ENCODE assay signal across 14 cellular contexts in genomic region chr15:59283717-59284336, GRCh38.
DNase-seq lines count a peak whose midpoint lies in the region; ATAC-seq and TF ChIP-seq lines count a peak whose summit lies in the region.
"Had no signal": no experiment of that assay in that cellular context is flagged by ENCODE, and none has a peak within 500 bp of the region (broad histone marks: within the 10 kb centered on the region; RNA-seq: fewer than 3 reads in every experiment).

No MANE protein-coding gene starts in this region.

- intact Hi-C loops in left colon (cut with DNase I, micrococcal nuclease) (no loop called here), A673 (cut with micrococcal nuclease; ENCODE audit: unreplicated experiment) (no loop called here), sigmoid colon (cut with DNase I) (no loop called here)

- H3K27ac ChIP-seq in RWPE2 (ENCODE audit: poor library complexity, severe bottlenecking) (peak overlapping the region; percentile 95), A673 (ENCODE audit: low read depth, low read length, poor library complexity, severe bottlenecking) (no peak overlapping the region), sigmoid colon (no peak overlapping the region)
- H3K27ac ChIP-seq: thoracic aorta had no signal

- TF ChIP-seq CTCF in RWPE2 (IDR thresholded peaks at IDR 0.05; ENCODE audit: poor library complexity, severe bottlenecking) (no peak), type B pancreatic cell (conservative IDR thresholded peaks at IDR 0.05) (no peak), A673 (conservative IDR thresholded peaks at IDR 0.05; ENCODE audit: low read depth, low read length) (no peak), sigmoid colon (IDR thresholded peaks at IDR 0.05) (no peak)

- H3K36me3 Mint-ChIP-seq in type B pancreatic cell, result no peaks in the 10 kb centered on the region
- H3K36me3 Mint-ChIP-seq: brain, mesothelial cell of epicardium had no signal

- H3K9me3 ChIP-seq in RWPE2 (ENCODE audit: severe bottlenecking), result no peaks in the 10 kb centered on the region
- no peaks in the 10 kb centered on the region for H3K9me3 ChIP-seq in A673 (ENCODE audit: low read depth, low read length, poor library complexity, severe bottlenecking)
- H3K9me3 ChIP-seq in sigmoid colon, result no peaks in the 10 kb centered on the region
- H3K9me3 ChIP-seq: thoracic aorta had no signal

- CTCF ChIA-PET in A673 (lab: Charles Lee), result no interaction called here

- no peaks in the 10 kb centered on the region for H3K27me3 ChIP-seq in RWPE2 (ENCODE audit: insufficient read depth, poor library complexity, severe bottlenecking)
- no peaks in the 10 kb centered on the region for H3K27me3 ChIP-seq in A673 (replicated peaks; ENCODE audit: insufficient read depth, low read depth, low read length, poor library complexity)
- no peaks in the 10 kb centered on the region for H3K27me3 ChIP-seq in sigmoid colon

- peak; percentile 9 to 30 for DNase-seq in NCI-H2081 (lab: John Stamatoyannopoulos, UW)
- no peak for DNase-seq in NCI-H2081 treated with DMSO at 0.1 percent for 48 hours (lab: John Stamatoyannopoulos, UW)
- DNase-seq in RWPE2 (ENCODE audit: low spot score), result peak; percentile 100
- DNase-seq in left colon, result peak; percentile 77 to 87
- DNase-seq in type B pancreatic cell (ENCODE audit: extremely low spot score, unreplicated experiment), result no peak
- DNase-seq in A673 (ENCODE audit: low spot score), result no peak
- no peak for DNase-seq in activated CD4-positive, alpha-beta T cell treated with anti-CD3 and anti-CD28 coated beads, Interleukin-2, amount 50 U/mL, for 1 hour
- no peak for DNase-seq in sigmoid colon
- DNase-seq: activated CD4-positive, alpha-beta T cell treated with anti-CD3 and anti-CD28 coated beads for 36 hours; DMS79; endodermal cell had no signal

- WGBS in sigmoid colon, 2 donors, result 15 to 67% methylated on average over 7 of the region's 7 CpGs

- H3K4me1 ChIP-seq in RWPE2 (ENCODE audit: insufficient read depth, poor library complexity, severe bottlenecking), result peaks cover 69% of the 10 kb centered on the region
- H3K4me1 ChIP-seq in A673 (ENCODE audit: insufficient read depth, low read length, poor library complexity, severe bottlenecking), result no peaks in the 10 kb centered on the region
- peaks cover 0 to 7% (median 2%) of the 10 kb centered on the region in 4 donors for H3K4me1 ChIP-seq in sigmoid colon

- H3K27ac Mint-ChIP-seq in type B pancreatic cell, result peak overlapping the region; percentile 44
- H3K27ac Mint-ChIP-seq: activated CD4-positive, alpha-beta T cell treated with anti-CD3 and anti-CD28 coated beads for 36 hours; endodermal cell had no signal

- no peaks in the 10 kb centered on the region for H3K27me3 Mint-ChIP-seq in type B pancreatic cell
- H3K27me3 Mint-ChIP-seq: activated CD4-positive, alpha-beta T cell treated with anti-CD3 and anti-CD28 coated beads for 36 hours; brain had no signal

- H3K9me3 Mint-ChIP-seq in type B pancreatic cell, result no peaks in the 10 kb centered on the region
- H3K9me3 Mint-ChIP-seq: brain, mesothelial cell of epicardium had no signal

- H3K4me3 Mint-ChIP-seq in type B pancreatic cell, result no peak overlapping the region
- H3K4me3 Mint-ChIP-seq: activated CD4-positive, alpha-beta T cell treated with anti-CD3 and anti-CD28 coated beads for 36 hours; brain; endodermal cell; mesothelial cell of epicardium had no signal

- H3K4me3 ChIP-seq in RWPE2 (ENCODE audit: severe bottlenecking) (no peak overlapping the region), A673 (ENCODE audit: low read depth, low read length, poor library complexity, severe bottlenecking) (no peak overlapping the region), sigmoid colon (no peak overlapping the region)
- H3K4me3 ChIP-seq: thoracic aorta had no signal

- TF ChIP-seq EP300 in sigmoid colon (IDR thresholded peaks at IDR 0.05), result no peak

- BruUV-seq in A673 (replicated peaks; lab: Mats Ljungman, UMichigan), result no TSS peak

- POLR2A ChIA-PET in A673 (lab: Charles Lee; ENCODE audit: low non-redundant PET), result no interaction called here

- ATAC-seq in RWPE2 (ENCODE audit: low read depth) (peak; percentile 95), left colon (peak; percentile 84)
- ATAC-seq: activated CD4-positive, alpha-beta T cell treated with anti-CD3 and anti-CD28 coated beads for 36 hours had no signal

- H3K4me1 Mint-ChIP-seq in type B pancreatic cell (ENCODE audit: unreplicated experiment), result peaks cover 5% of the 10 kb centered on the region
- H3K4me1 Mint-ChIP-seq: activated CD4-positive, alpha-beta T cell treated with anti-CD3 and anti-CD28 coated beads for 36 hours; brain; endodermal cell had no signal

- peak in 1 of 2 donors; percentile 45 for TF ChIP-seq POLR2A in sigmoid colon (IDR thresholded peaks at IDR 0.05)

- H3K36me3 ChIP-seq in RWPE2 (ENCODE audit: low read depth) (no peaks in the 10 kb centered on the region), A673 (ENCODE audit: insufficient read depth, low read length, poor library complexity, severe bottlenecking) (no peaks in the 10 kb centered on the region), sigmoid colon (no peaks in the 10 kb centered on the region)
- H3K36me3 ChIP-seq: thoracic aorta had no signal

Comparison
In these comparisons a context has a peak if more than half of its experiments do, and no peak if none do; other contexts are left out.
1. DNase-seq: peak in NCI-H2081 (2 of 2), RWPE2 (single experiment) and left colon (2 of 2); none in NCI-H2081 treated with DMSO at 0.1 percent for 48 hours (single experiment), type B pancreatic cell (single experiment), A673 (single experiment), activated CD4-positive, alpha-beta T cell treated with anti-CD3 and anti-CD28 coated beads, Interleukin-2, amount 50 U/mL, for 1 hour (single experiment) and sigmoid colon (single experiment).